1 cellular context compared by ENCODE assay signal in genomic region chr1:169510060-169510459, GRCh38.
A peak's percentile ranks its signal among the peaks of the same experiment; 100 is the strongest.
TF ChIP-seq lines count a peak whose summit lies in the region.

No MANE protein-coding gene starts in this region.

TF ChIP-seq in HepG2, 621 proteins besides CTCF, POLR2A, EP300 and RAD21 (continued from another document):
- TF ChIP-seq PAF1 (CRISPR knock-in tag; IDR thresholded peaks at IDR 0.05) (0 out of 2 replicates have a peak, but pooled peaks have one; percentile 46), SOX6 (IDR thresholded peaks at IDR 0.05) (no peak), SOX6 (CRISPR knock-in tag; IDR thresholded peaks at IDR 0.05) (peak; percentile 10; the same call in 1 of the 2 replicates), ZNF615 (CRISPR knock-in tag; IDR thresholded peaks at IDR 0.05; ENCODE audit: borderline replicate concordance) (no peak), THAP7 (CRISPR knock-in tag; IDR thresholded peaks at IDR 0.05) (no peak), HNF4G (IDR thresholded peaks at IDR 0.05; ENCODE audit: borderline replicate concordance, low read depth, low read length) (no peak), HNF4G (CRISPR knock-in tag; IDR thresholded peaks at IDR 0.05; ENCODE audit: borderline replicate concordance, low read depth) (no peak), FOXC1 (CRISPR knock-in tag; IDR thresholded peaks at IDR 0.05; ENCODE audit: borderline replicate concordance) (no peak)
- TF ChIP-seq, protein P1, sequence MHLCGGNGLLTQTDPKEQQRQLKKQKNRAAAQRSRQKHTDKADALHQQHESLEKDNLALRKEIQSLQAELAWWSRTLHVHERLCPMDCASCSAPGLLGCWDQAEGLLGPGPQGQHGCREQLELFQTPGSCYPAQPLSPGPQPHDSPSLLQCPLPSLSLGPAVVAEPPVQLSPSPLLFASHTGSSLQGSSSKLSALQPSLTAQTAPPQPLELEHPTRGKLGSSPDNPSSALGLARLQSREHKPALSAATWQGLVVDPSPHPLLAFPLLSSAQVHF (CRISPR knock-in tag; IDR thresholded peaks at IDR 0.05): no peak
- TF ChIP-seq, protein P2, sequence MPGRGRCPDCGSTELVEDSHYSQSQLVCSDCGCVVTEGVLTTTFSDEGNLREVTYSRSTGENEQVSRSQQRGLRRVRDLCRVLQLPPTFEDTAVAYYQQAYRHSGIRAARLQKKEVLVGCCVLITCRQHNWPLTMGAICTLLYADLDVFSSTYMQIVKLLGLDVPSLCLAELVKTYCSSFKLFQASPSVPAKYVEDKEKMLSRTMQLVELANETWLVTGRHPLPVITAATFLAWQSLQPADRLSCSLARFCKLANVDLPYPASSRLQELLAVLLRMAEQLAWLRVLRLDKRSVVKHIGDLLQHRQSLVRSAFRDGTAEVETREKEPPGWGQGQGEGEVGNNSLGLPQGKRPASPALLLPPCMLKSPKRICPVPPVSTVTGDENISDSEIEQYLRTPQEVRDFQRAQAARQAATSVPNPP (CRISPR knock-in tag; IDR thresholded peaks at IDR 0.05): no peak
